In the genomic region with DNA sequence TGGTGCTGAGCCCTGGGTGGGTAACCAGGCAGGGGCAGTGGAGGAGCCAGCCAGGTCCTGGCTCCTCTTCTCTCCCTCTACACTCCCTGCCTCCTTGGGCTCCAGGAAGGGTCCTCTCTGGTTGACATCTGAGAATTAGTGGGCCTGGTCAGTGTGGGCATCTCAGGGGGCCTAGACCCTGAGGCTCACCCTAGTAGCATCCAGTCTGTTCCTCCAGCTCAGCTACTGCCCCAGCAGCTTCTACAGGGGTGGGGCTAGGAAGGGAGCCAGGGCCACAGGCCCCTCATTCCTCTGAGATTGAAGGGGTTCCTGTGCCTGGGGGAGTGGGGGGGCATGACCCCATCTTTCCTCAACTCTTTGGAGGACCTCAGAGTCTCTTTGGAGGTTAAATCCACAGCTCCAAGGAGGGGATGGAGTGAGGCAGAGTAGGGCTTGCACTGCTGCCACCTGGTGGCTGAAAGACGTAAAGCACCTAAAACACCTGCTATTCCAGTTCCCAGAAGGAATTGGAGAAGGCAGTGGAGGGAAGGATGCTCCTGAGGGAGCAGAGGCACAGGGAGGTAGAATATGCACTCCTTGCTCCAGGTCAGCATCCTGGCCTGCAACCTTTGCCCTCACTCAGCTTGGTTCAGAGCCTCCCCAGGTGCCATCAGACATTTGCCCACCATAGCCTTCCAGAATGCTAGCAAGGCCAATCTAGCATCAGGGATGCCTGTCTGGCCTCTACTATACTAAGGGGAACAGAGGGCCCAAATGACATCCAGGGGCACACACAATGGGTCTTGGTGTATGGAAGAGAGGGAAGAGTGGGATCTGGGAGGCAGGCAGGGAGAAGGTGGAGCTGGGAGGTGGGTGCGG, we compare ENCODE assay signal across 8 cellular contexts. TPM values are rescaled to one million over a fixed set of nuclear protein-coding genes. Genes with fewer than 3 reads are reported as not detected.
DNase-seq lines count a peak whose midpoint lies in the region; ATAC-seq, FAIRE-seq and TF ChIP-seq lines count a peak whose summit lies in the region.
"Had no signal": no experiment of that assay in that cellular context is flagged by ENCODE, and none has a peak within 500 bp of the region (broad histone marks: within the 10 kb centered on the region; RNA-seq: fewer than 3 reads in every experiment).

No MANE protein-coding gene starts in this region.

- H3K27me3 ChIP-seq in breast epithelium, result no peaks in the 10 kb centered on the region

- H3K4me1 ChIP-seq in breast epithelium, result no peaks in the 10 kb centered on the region

- no peak overlapping the region for H3K27ac ChIP-seq in VCaP
- no peak overlapping the region for H3K27ac ChIP-seq in breast epithelium
- H3K27ac ChIP-seq: epithelial cell of prostate had no signal

- DNase-seq in NCI-H146 (lab: John Stamatoyannopoulos, UW), result peak; percentile 42
- DNase-seq in breast epithelium (ENCODE audit: low spot score in 2 of 2), result peak; percentile 60 to 78
- peak; percentile 6 to 49 (median 42) for DNase-seq in stimulated activated CD4-positive, alpha-beta T cell treated with anti-CD3 and anti-CD28 coated beads, Interleukin-1b, Interleukin-23, amount 100 ng/mL, for 24 hours (ENCODE audit: low read depth in 4 of 4, low spot score in 1 of 4)

- intact Hi-C loops in breast epithelium (cut with DNase I; ENCODE audit: low total_unique reads), result no loop called here

- ATAC-seq in HG03460 (IDR thresholded peaks at IDR 0.05; ENCODE audit: unreplicated experiment), result no peak

- H3K4me3 ChIP-seq in GM12875 (ENCODE audit: low read depth, low read length) (no peak overlapping the region), breast epithelium (no peak overlapping the region)

- TF ChIP-seq CTCF in GM12875 (IDR thresholded peaks at IDR 0.05; ENCODE audit: borderline replicate concordance, insufficient read depth, low read depth, low read length), result peak; percentile 88
- TF ChIP-seq CTCF in VCaP (conservative IDR thresholded peaks at IDR 0.05), result peak; percentile 96
- TF ChIP-seq CTCF in breast epithelium (IDR thresholded peaks at IDR 0.05), result peak; percentile 81 to 88 (median 83)

- FAIRE-seq in islet of Langerhans (lab: Jason Lieb, UNC), result peak; percentile 76

- no peaks in the 10 kb centered on the region for H3K36me3 ChIP-seq in breast epithelium

- H3K9me3 ChIP-seq in breast epithelium, result no peaks in the 10 kb centered on the region

- no peak for TF ChIP-seq POLR2A in breast epithelium (IDR thresholded peaks at IDR 0.05)

RNA-seq across cellular contexts. Expression of a gene that starts 25.1 kb away (rescaled TPM):
- 10 to 100 TPM; 10.7 to 16.8 (median 15.1) TPM for total RNA-seq in breast epithelium

RNA-seq across cellular contexts. Expression of a gene that starts 26.9 kb away (rescaled TPM):
- total RNA-seq in breast epithelium, result 10 to 100 TPM in 1 of 3 donors, 1 to 10 TPM in 2; 6.1 to 10.7 (median 9.2) TPM

RNA-seq across cellular contexts. Expression of a gene that starts 39.0 kb away (rescaled TPM):
- total RNA-seq in breast epithelium, result 1 to 10 TPM in 2 of 3 donors, under 1 TPM in 1; 0.80 to 2.0 (median 1.5) TPM
